In the genomic region with DNA sequence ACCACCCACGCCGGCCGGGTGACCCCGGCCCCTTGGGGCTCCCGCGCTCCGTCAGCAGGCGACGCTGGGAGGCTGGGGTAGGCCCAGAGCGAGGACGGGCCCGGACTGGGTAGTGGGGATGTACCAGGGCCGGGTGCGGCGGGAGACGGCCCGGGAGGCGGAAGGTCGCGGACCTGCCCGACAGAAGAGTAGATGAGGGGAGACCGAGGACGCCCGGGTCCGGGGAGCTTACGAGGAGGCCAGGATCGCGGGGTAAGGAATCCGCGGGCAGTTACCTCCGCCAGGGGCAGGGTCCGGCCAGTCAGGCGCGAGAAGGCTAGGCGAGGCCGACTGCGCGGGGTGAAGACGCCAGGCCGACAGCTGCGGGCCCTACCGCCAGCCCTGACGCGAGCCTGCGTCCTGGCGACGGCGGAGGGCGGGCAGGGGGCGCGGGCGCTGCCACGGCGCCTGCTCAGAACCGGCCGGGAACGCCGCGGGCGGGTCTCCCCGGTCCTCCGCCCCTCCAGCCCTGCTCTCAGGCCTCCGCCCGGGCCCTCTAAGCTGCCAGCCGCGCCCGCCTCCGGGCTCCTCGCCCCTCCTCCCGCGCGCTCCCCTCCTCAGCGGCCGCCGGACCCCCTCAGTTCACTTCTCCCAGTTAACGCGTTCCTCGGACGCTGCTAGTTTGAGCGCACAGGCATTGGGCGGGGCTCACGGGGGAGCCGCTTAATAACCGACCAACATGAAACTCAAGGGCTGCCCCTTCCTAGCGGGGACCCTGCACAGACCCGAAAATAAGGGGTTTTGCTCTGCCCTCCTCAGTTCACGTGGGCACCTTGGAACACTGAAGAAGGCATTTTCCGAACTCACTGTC, we compare ENCODE assay signal across 1 cellular context.
TF ChIP-seq lines count a peak whose summit lies in the region.

CPLANE1 (minus strand) TSS at position 407 of the 850 bp plus-strand sequence. CDS start 1,678 bp downstream, outside the sequence.

TF ChIP-seq in HepG2, 621 proteins besides CTCF, POLR2A, EP300 and RAD21 (continued from another document and continues in another):
- no peak for TF ChIP-seq TRAFD1 (CRISPR knock-in tag; IDR thresholded peaks at IDR 0.05; ENCODE audit: borderline replicate concordance)
- TF ChIP-seq ARID5B (CRISPR knock-in tag; IDR thresholded peaks at IDR 0.05): no peak
- no peak; the same call in 1 of the 2 replicates for TF ChIP-seq MAZ (IDR thresholded peaks at IDR 0.05; ENCODE audit: borderline replicate concordance, low read depth, low read length)
- peak; percentile 73; the same call in 1 of the 2 replicates for TF ChIP-seq MAZ (CRISPR knock-in tag; IDR thresholded peaks at IDR 0.05; ENCODE audit: low read depth)
- TF ChIP-seq ZGPAT (CRISPR knock-in tag; IDR thresholded peaks at IDR 0.05): peak; percentile 39; the same call in 1 of the 2 replicates
- TF ChIP-seq, protein P1, sequence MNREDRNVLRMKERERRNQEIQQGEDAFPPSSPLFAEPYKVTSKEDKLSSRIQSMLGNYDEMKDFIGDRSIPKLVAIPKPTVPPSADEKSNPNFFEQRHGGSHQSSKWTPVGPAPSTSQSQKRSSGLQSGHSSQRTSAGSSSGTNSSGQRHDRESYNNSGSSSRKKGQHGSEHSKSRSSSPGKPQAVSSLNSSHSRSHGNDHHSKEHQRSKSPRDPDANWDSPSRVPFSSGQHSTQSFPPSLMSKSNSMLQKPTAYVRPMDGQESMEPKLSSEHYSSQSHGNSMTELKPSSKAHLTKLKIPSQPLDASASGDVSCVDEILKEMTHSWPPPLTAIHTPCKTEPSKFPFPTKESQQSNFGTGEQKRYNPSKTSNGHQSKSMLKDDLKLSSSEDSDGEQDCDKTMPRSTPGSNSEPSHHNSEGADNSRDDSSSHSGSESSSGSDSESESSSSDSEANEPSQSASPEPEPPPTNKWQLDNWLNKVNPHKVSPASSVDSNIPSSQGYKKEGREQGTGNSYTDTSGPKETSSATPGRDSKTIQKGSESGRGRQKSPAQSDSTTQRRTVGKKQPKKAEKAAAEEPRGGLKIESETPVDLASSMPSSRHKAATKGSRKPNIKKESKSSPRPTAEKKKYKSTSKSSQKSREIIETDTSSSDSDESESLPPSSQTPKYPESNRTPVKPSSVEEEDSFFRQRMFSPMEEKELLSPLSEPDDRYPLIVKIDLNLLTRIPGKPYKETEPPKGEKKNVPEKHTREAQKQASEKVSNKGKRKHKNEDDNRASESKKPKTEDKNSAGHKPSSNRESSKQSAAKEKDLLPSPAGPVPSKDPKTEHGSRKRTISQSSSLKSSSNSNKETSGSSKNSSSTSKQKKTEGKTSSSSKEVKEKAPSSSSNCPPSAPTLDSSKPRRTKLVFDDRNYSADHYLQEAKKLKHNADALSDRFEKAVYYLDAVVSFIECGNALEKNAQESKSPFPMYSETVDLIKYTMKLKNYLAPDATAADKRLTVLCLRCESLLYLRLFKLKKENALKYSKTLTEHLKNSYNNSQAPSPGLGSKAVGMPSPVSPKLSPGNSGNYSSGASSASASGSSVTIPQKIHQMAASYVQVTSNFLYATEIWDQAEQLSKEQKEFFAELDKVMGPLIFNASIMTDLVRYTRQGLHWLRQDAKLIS (CRISPR knock-in tag; IDR thresholded peaks at IDR 0.05): no peak
- peak; percentile 66; the same call in 1 of the 2 replicates for TF ChIP-seq GZF1 (CRISPR knock-in tag; IDR thresholded peaks at IDR 0.05)
- TF ChIP-seq HOXA3 (CRISPR knock-in tag; IDR thresholded peaks at IDR 0.05): peak; percentile 55; the same call in 1 of the 2 replicates
- no peak for TF ChIP-seq PCBP2 (optimal IDR thresholded peaks at IDR 0.05; ENCODE audit: low read depth, low read length, poor library complexity, severe bottlenecking)
- no peak for TF ChIP-seq TP53 (CRISPR knock-in tag; conservative IDR thresholded peaks at IDR 0.05)
- no peak; the same call in 1 of the 2 replicates for TF ChIP-seq FLYWCH1 (CRISPR knock-in tag; IDR thresholded peaks at IDR 0.05)
- TF ChIP-seq, protein P2, sequence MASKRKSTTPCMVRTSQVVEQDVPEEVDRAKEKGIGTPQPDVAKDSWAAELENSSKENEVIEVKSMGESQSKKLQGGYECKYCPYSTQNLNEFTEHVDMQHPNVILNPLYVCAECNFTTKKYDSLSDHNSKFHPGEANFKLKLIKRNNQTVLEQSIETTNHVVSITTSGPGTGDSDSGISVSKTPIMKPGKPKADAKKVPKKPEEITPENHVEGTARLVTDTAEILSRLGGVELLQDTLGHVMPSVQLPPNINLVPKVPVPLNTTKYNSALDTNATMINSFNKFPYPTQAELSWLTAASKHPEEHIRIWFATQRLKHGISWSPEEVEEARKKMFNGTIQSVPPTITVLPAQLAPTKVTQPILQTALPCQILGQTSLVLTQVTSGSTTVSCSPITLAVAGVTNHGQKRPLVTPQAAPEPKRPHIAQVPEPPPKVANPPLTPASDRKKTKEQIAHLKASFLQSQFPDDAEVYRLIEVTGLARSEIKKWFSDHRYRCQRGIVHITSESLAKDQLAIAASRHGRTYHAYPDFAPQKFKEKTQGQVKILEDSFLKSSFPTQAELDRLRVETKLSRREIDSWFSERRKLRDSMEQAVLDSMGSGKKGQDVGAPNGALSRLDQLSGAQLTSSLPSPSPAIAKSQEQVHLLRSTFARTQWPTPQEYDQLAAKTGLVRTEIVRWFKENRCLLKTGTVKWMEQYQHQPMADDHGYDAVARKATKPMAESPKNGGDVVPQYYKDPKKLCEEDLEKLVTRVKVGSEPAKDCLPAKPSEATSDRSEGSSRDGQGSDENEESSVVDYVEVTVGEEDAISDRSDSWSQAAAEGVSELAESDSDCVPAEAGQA (IDR thresholded peaks at IDR 0.05; ENCODE audit: low read depth): no peak
- TF ChIP-seq, protein P2 (CRISPR knock-in tag; IDR thresholded peaks at IDR 0.05; ENCODE audit: borderline replicate concordance): no peak
- no peak for TF ChIP-seq ZNF282 (IDR thresholded peaks at IDR 0.05; ENCODE audit: partially characterized antibody)
- TF ChIP-seq, protein P3, sequence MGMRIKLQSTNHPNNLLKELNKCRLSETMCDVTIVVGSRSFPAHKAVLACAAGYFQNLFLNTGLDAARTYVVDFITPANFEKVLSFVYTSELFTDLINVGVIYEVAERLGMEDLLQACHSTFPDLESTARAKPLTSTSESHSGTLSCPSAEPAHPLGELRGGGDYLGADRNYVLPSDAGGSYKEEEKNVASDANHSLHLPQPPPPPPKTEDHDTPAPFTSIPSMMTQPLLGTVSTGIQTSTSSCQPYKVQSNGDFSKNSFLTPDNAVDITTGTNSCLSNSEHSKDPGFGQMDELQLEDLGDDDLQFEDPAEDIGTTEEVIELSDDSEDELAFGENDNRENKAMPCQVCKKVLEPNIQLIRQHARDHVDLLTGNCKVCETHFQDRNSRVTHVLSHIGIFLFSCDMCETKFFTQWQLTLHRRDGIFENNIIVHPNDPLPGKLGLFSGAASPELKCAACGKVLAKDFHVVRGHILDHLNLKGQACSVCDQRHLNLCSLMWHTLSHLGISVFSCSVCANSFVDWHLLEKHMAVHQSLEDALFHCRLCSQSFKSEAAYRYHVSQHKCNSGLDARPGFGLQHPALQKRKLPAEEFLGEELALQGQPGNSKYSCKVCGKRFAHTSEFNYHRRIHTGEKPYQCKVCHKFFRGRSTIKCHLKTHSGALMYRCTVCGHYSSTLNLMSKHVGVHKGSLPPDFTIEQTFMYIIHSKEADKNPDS (CRISPR knock-in tag; IDR thresholded peaks at IDR 0.05): no peak
- TF ChIP-seq SMARCE1 (IDR thresholded peaks at IDR 0.05; ENCODE audit: borderline replicate concordance): no peak
- TF ChIP-seq ZBTB7A (CRISPR knock-in tag; IDR thresholded peaks at IDR 0.05): no peak
- TF ChIP-seq, protein P4, sequence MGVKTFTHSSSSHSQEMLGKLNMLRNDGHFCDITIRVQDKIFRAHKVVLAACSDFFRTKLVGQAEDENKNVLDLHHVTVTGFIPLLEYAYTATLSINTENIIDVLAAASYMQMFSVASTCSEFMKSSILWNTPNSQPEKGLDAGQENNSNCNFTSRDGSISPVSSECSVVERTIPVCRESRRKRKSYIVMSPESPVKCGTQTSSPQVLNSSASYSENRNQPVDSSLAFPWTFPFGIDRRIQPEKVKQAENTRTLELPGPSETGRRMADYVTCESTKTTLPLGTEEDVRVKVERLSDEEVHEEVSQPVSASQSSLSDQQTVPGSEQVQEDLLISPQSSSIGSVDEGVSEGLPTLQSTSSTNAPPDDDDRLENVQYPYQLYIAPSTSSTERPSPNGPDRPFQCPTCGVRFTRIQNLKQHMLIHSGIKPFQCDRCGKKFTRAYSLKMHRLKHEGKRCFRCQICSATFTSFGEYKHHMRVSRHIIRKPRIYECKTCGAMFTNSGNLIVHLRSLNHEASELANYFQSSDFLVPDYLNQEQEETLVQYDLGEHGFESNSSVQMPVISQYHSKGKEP (CRISPR knock-in tag; IDR thresholded peaks at IDR 0.05): no peak
- TF ChIP-seq FOXM1 (CRISPR knock-in tag; IDR thresholded peaks at IDR 0.05): no peak
- TF ChIP-seq MTA1 (CRISPR knock-in tag; IDR thresholded peaks at IDR 0.05; ENCODE audit: borderline replicate concordance): 0 out of 2 replicates have a peak, but pooled peaks have one; percentile 13
- no peak for TF ChIP-seq JUN (CRISPR knock-in tag; IDR thresholded peaks at IDR 0.05)
- 0 out of 2 replicates have a peak, but pooled peaks have one; percentile 67 for TF ChIP-seq ZBTB34 (CRISPR knock-in tag; IDR thresholded peaks at IDR 0.05)
- TF ChIP-seq DNMT1 (CRISPR knock-in tag; IDR thresholded peaks at IDR 0.05): 0 out of 2 replicates have a peak, but pooled peaks have one; percentile 1
- no peak for TF ChIP-seq ARNT (IDR thresholded peaks at IDR 0.05)
- TF ChIP-seq ZNF543 (CRISPR knock-in tag; IDR thresholded peaks at IDR 0.05): 0 out of 2 replicates have a peak, but pooled peaks have one; percentile 23
